ENCODE assay signal across 34 cellular contexts in the genomic region with DNA sequence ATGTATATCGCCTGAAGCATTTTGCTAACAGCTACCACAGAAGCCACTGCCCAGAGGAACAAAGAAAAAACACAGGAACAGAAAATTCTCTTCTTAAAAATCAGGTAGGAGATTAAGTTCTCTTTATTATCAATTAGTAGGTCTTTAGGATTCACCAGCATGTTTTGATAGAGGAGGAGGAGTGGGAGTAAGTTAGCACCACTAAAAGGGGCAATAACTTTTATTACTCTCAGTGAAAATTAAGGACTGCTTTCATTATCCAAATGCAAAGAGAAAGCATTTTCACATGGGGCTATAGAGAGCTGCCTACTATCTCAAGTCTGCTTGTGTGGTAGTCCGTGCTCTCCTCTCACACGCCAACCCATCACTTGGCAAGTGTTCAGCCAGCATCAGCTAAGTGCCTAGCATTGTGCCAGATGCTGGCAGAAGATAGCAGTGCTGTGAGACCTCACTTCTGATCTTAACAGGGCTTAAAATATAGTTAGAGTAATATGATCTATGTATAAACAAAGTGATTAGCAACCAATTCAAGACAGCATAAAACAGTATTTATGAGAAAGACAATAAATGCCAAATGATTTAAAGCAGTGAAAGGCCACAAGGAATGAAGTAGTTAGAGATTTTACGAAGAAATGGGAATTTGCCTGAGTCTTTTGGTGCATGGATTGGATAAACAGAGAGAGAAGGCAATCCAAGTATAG. TPM values are rescaled to one million over a fixed set of nuclear protein-coding genes. Genes with fewer than 3 reads are reported as not detected.
"Had no signal": no experiment of that assay in that cellular context is flagged by ENCODE, and none has a peak within 500 bp of the region (broad histone marks: within the 10 kb centered on the region; RNA-seq: fewer than 3 reads in every experiment).

No MANE protein-coding gene starts in this region.

- H3K36me3 ChIP-seq: adrenal gland, gastrocnemius medialis, heart left ventricle had no signal

- H3K4me1 ChIP-seq: body of pancreas, foreskin keratinocyte, gastrocnemius medialis, heart left ventricle had no signal

- H3K4me3 ChIP-seq: adrenal gland, body of pancreas, gastrocnemius medialis, heart left ventricle had no signal

- H3K9me3 ChIP-seq: adrenal gland, body of pancreas, gastrocnemius medialis, heart left ventricle had no signal

- H3K27me3 ChIP-seq: adrenal gland, body of pancreas, gastrocnemius medialis had no signal

- DNase-seq: activated CD4-positive, alpha-beta memory T cell treated with anti-CD3 and anti-CD28 coated beads for 36 hours; activated CD4-positive, alpha-beta T cell treated with anti-CD3 and anti-CD28 coated beads for 36 hours; activated CD4-positive, alpha-beta T cell treated with anti-CD3 and anti-CD28 coated beads, Interleukin-2, amount 10 ng/mL, durations not matched to agents 24 days and 14 days; activated CD4-positive, CD25-positive, alpha-beta regulatory T cell; activated CD4-positive, CD25-positive, alpha-beta regulatory T cell treated with anti-CD3 and anti-CD28 coated beads, Interleukin-2, amount 50 U/mL, for 72 hours; activated CD8-positive, alpha-beta memory T cell treated with anti-CD3 and anti-CD28 coated beads, Interleukin-2, amount 10 ng/mL, durations not matched to agents 7 days and 5 days; activated CD8-positive, alpha-beta memory T cell treated with anti-CD3 and anti-CD28 coated beads, Interleukin-2, amount 50 U/mL, for 4 hours; activated CD8-positive, alpha-beta T cell treated with anti-CD3 and anti-CD28 coated beads, Interleukin-2, amount 10 ng/mL, durations not matched to agents 7 days and 5 days; activated effector memory CD4-positive, alpha-beta T cell treated with anti-CD3 and anti-CD28 coated beads, Interleukin-2, amount 50 U/mL, for 16 hours; activated naive CD4-positive, alpha-beta T cell treated with anti-CD3 and anti-CD28 coated beads for 36 hours; activated naive CD8-positive, alpha-beta T cell treated with anti-CD3 and anti-CD28 coated beads for 36 hours; activated naive CD8-positive, alpha-beta T cell treated with anti-CD3 and anti-CD28 coated beads, Interleukin-2, amount 50 U/mL, for 24 hours; activated T-cell treated with anti-CD3 and anti-CD28 coated beads, Interleukin-2, amount 50 U/mL, for 1 hour; activated T-cell treated with anti-CD3 and anti-CD28 coated beads, Interleukin-2, amount 50 U/mL, for 48 hours; adrenal gland; amygdala; aorta; body of pancreas; caudate nucleus; cortex of kidney; dermis blood vessel endothelial cell; effector CD8-positive, alpha-beta T cell; foreskin keratinocyte; gastrocnemius medialis; glutamatergic neuron; heart left ventricle; T-helper 2 cell had no signal

- H3K27ac ChIP-seq: adrenal gland, body of pancreas, epithelial cell of prostate, foreskin keratinocyte, gastrocnemius medialis, heart left ventricle had no signal

- ATAC-seq: activated CD4-positive, alpha-beta T cell treated with anti-CD3 and anti-CD28 coated beads for 36 hours; activated CD8-positive, alpha-beta memory T cell treated with anti-CD3 and anti-CD28 coated beads, Interleukin-2, amount 10 ng/mL, durations not matched to agents 7 days and 5 days; activated CD8-positive, alpha-beta T cell treated with anti-CD3 and anti-CD28 coated beads, Interleukin-2, amount 10 ng/mL, durations not matched to agents 7 days and 5 days; activated naive CD8-positive, alpha-beta T cell treated with anti-CD3 and anti-CD28 coated beads, Interleukin-2, amount 50 U/mL, for 24 hours; body of pancreas; foreskin keratinocyte; gastrocnemius medialis; heart left ventricle had no signal

RNA-seq across cellular contexts. Expression of a gene that starts 39.8 kb away (rescaled TPM):
- total RNA-seq: activated CD4-positive, alpha-beta memory T cell treated with anti-CD3 and anti-CD28 coated beads for 36 hours; activated CD4-positive, alpha-beta T cell treated with anti-CD3 and anti-CD28 coated beads for 36 hours; activated CD4-positive, alpha-beta T cell treated with anti-CD3 and anti-CD28 coated beads, Interleukin-2, amount 10 ng/mL, durations not matched to agents 24 days and 14 days; activated CD8-positive, alpha-beta memory T cell treated with anti-CD3 and anti-CD28 coated beads for 36 hours; activated CD8-positive, alpha-beta memory T cell treated with anti-CD3 and anti-CD28 coated beads, Interleukin-2, amount 10 ng/mL, durations not matched to agents 7 days and 5 days; activated CD8-positive, alpha-beta T cell treated with anti-CD3 and anti-CD28 coated beads, Interleukin-2, amount 10 ng/mL, durations not matched to agents 7 days and 5 days; activated naive CD4-positive, alpha-beta T cell treated with anti-CD3 and anti-CD28 coated beads for 36 hours; activated naive CD8-positive, alpha-beta T cell treated with anti-CD3 and anti-CD28 coated beads for 36 hours; activated T-helper 1 cell treated with anti-CD3 and anti-CD28 coated beads, Interleukin-12 subunit alpha, Interleukin-12 subunit beta, Interleukin-2, Interleukin-4 antibody, amounts not matched to agents 30 ng/mL and 10 ng/mL and 1 ng/mL, durations not matched to agents 14 hours and 24 hours and 36 hours; activated T-helper 2 cell treated with anti-CD3 and anti-CD28 coated beads, Interferon-gamma antibody, Interleukin-2, Interleukin-4, amounts not matched to agents 10 μg/mL and 5 μg/mL and 100 μg/mL, durations not matched to agents 14 hours and 24 hours and 36 hours; chondrocyte; dermis blood vessel endothelial cell; endothelial cell of umbilical vein; T-helper 1 cell treated with Interleukin-12 subunit alpha and Interleukin-12 subunit beta and Interleukin-4 antibody, amounts not matched to agents 30 ng/mL and 1 ng/mL, for 36 hours had no signal
- polyA plus RNA-seq: aorta, foreskin keratinocyte had no signal

RNA-seq across cellular contexts. Expression of a gene that starts 46.0 kb away (rescaled TPM):
- total RNA-seq: activated CD4-positive, alpha-beta memory T cell treated with anti-CD3 and anti-CD28 coated beads for 36 hours; activated CD4-positive, alpha-beta T cell treated with anti-CD3 and anti-CD28 coated beads for 36 hours; activated CD4-positive, alpha-beta T cell treated with anti-CD3 and anti-CD28 coated beads, Interleukin-2, amount 10 ng/mL, durations not matched to agents 24 days and 14 days; activated CD8-positive, alpha-beta memory T cell treated with anti-CD3 and anti-CD28 coated beads for 36 hours; activated CD8-positive, alpha-beta memory T cell treated with anti-CD3 and anti-CD28 coated beads, Interleukin-2, amount 10 ng/mL, durations not matched to agents 7 days and 5 days; activated CD8-positive, alpha-beta T cell treated with anti-CD3 and anti-CD28 coated beads, Interleukin-2, amount 10 ng/mL, durations not matched to agents 7 days and 5 days; activated naive CD4-positive, alpha-beta T cell treated with anti-CD3 and anti-CD28 coated beads for 36 hours; activated naive CD8-positive, alpha-beta T cell treated with anti-CD3 and anti-CD28 coated beads for 36 hours; activated T-helper 2 cell treated with anti-CD3 and anti-CD28 coated beads, Interferon-gamma antibody, Interleukin-2, Interleukin-4, amounts not matched to agents 10 μg/mL and 5 μg/mL and 100 μg/mL, durations not matched to agents 14 hours and 24 hours and 36 hours; aorta; body of pancreas; chondrocyte; dermis blood vessel endothelial cell; endothelial cell of umbilical vein; gastrocnemius medialis had no signal
- polyA plus RNA-seq: aorta, endothelial cell of umbilical vein had no signal
